Comparison of ENCODE assay signal across 17 cellular contexts in genomic region chr10:118028619-118029018, GRCh38. TPM values are rescaled to one million over a fixed set of nuclear protein-coding genes. Genes with fewer than 3 reads are reported as not detected.
DNase-seq lines count a peak whose midpoint lies in the region; ATAC-seq, FAIRE-seq and TF ChIP-seq lines count a peak whose summit lies in the region.
"Had no signal": no experiment of that assay in that cellular context is flagged by ENCODE, and none has a peak within 500 bp of the region (broad histone marks: within the 10 kb centered on the region; RNA-seq: fewer than 3 reads in every experiment).

No MANE protein-coding gene starts in this region.

- no peak overlapping the region for H3K4me3 Mint-ChIP-seq in activated CD8-positive, alpha-beta T cell treated with anti-CD3 and anti-CD28 coated beads for 36 hours
- H3K4me3 Mint-ChIP-seq: brain; CD8-positive, alpha-beta T cell; stimulated activated memory B cell treated with anti-CD40 and anti-IgM and Interleukin-4, amounts not matched to agents 10 μg/mL and 1 μg/mL and 100 μg/mL, for 72 hours had no signal

- H3K18ac ChIP-seq in mesenchymal stem cell (ENCODE audit: low read depth in 1 of 2, low read length in 2 of 2): no peak overlapping the region

- CTCF ChIA-PET in activated CD8-positive, alpha-beta T cell treated with anti-CD3 and anti-CD28 coated beads for 36 hours (lab: Charles Lee): interaction anchor here (0.7 to 1.1 kb wide), 2 partner anchors 212 to 421 kb away, joined by 3 read pairs; no protein-coding TSS in a partner anchor

- peaks cover 14% of the 10 kb centered on the region for H3K4me1 Mint-ChIP-seq in activated CD8-positive, alpha-beta T cell treated with anti-CD3 and anti-CD28 coated beads for 36 hours (ENCODE audit: low read depth)
- H3K4me1 Mint-ChIP-seq: stimulated activated memory B cell treated with anti-CD40 and anti-IgM and Interleukin-4, amounts not matched to agents 10 μg/mL and 1 μg/mL and 100 μg/mL, for 72 hours had no signal

- no peak for DNase-seq in frontal cortex (ENCODE audit: low spot score in 2 of 2)
- no peak for DNase-seq in NCI-H1417 (lab: John Stamatoyannopoulos, UW)
- DNase-seq in activated CD8-positive, alpha-beta T cell treated with anti-CD3 and anti-CD28 coated beads for 36 hours: no peak
- no peak for DNase-seq in mesenchymal stem cell
- DNase-seq: activated CD4-positive, CD25-positive, alpha-beta regulatory T cell; CD8-positive, alpha-beta T cell; hippocampal formation; MV-4-11; posterior cingulate gyrus had no signal

- H3K27me3 Mint-ChIP-seq in activated CD8-positive, alpha-beta T cell treated with anti-CD3 and anti-CD28 coated beads for 36 hours: no peaks in the 10 kb centered on the region
- H3K27me3 Mint-ChIP-seq: stimulated activated memory B cell treated with anti-CD40 and anti-IgM and Interleukin-4, amounts not matched to agents 10 μg/mL and 1 μg/mL and 100 μg/mL, for 72 hours had no signal

- no peak overlapping the region for H2AFZ ChIP-seq in mesenchymal stem cell (ENCODE audit: low read depth, low read length)

- H3K4me1 ChIP-seq in mesenchymal stem cell (ENCODE audit: control insufficient read depth, insufficient read depth, low read depth, low read length): no peaks in the 10 kb centered on the region
- H3K4me1 ChIP-seq: SJSA1 had no signal

- no peak overlapping the region for H3K27ac ChIP-seq in mesenchymal stem cell (ENCODE audit: low read length, poor library complexity, severe bottlenecking)
- H3K27ac ChIP-seq: SJSA1 had no signal

- no peak overlapping the region for H3K4ac ChIP-seq in mesenchymal stem cell (ENCODE audit: low read depth in 1 of 2, low read length in 2 of 2)

- peaks cover 6 to 16% of the 10 kb centered on the region in 2 experiments for H3K36me3 ChIP-seq in mesenchymal stem cell (ENCODE audit: control insufficient read depth in 1 of 2, insufficient read depth in 2 of 2, low read depth in 1 of 2, low read length in 2 of 2)
- H3K36me3 ChIP-seq: SJSA1 had no signal

- no peak for TF ChIP-seq CTCF in activated CD8-positive, alpha-beta T cell treated with anti-CD3 and anti-CD28 coated beads for 36 hours (IDR thresholded peaks at IDR 0.05)

- H3K79me1 ChIP-seq in mesenchymal stem cell (replicated peaks; ENCODE audit: low read length, poor library complexity, severe bottlenecking): peaks cover 8% of the 10 kb centered on the region

- H4K91ac ChIP-seq in mesenchymal stem cell (ENCODE audit: low read length): no peak overlapping the region

- no peak for FAIRE-seq in frontal cortex (lab: Jason Lieb, UNC)
- FAIRE-seq: endothelial cell of umbilical vein had no signal

- no peak overlapping the region for H3K4me2 ChIP-seq in mesenchymal stem cell (ENCODE audit: low read length, poor library complexity, severe bottlenecking)

- POLR2A ChIA-PET in activated CD8-positive, alpha-beta T cell treated with anti-CD3 and anti-CD28 coated beads for 36 hours (lab: Charles Lee): no interaction called here

- no peaks in the 10 kb centered on the region for H3K27me3 ChIP-seq in mesenchymal stem cell (ENCODE audit: control insufficient read depth in 1 of 2, insufficient read depth in 1 of 2, low read length in 2 of 2)
- H3K27me3 ChIP-seq: SJSA1 had no signal

- H3K14ac ChIP-seq in mesenchymal stem cell (ENCODE audit: low read length in 2 of 2): no peak overlapping the region

- H4K8ac ChIP-seq in mesenchymal stem cell (ENCODE audit: low read length): no peak overlapping the region

- no peak overlapping the region for H2BK15ac ChIP-seq in mesenchymal stem cell (ENCODE audit: low read depth, poor library complexity, severe bottlenecking)

- no peak overlapping the region for H3K27ac Mint-ChIP-seq in activated CD8-positive, alpha-beta T cell treated with anti-CD3 and anti-CD28 coated beads for 36 hours
- H3K27ac Mint-ChIP-seq: brain; CD8-positive, alpha-beta T cell; stimulated activated memory B cell treated with anti-CD40 and anti-IgM and Interleukin-4, amounts not matched to agents 10 μg/mL and 1 μg/mL and 100 μg/mL, for 72 hours had no signal

- intact Hi-C loops in activated CD8-positive, alpha-beta T cell treated with anti-CD3 and anti-CD28 coated beads for 36 hours (cut with micrococcal nuclease): no loop called here

- no peaks in the 10 kb centered on the region for H3K9me3 Mint-ChIP-seq in activated CD8-positive, alpha-beta T cell treated with anti-CD3 and anti-CD28 coated beads for 36 hours
- H3K9me3 Mint-ChIP-seq: brain; CD8-positive, alpha-beta T cell; stimulated activated memory B cell treated with anti-CD40 and anti-IgM and Interleukin-4, amounts not matched to agents 10 μg/mL and 1 μg/mL and 100 μg/mL, for 72 hours had no signal

- ATAC-seq in GM18907 (IDR thresholded peaks at IDR 0.05; ENCODE audit: unreplicated experiment) (peak; percentile 90), GM21526 (IDR thresholded peaks at IDR 0.05; ENCODE audit: low FRiP score, unreplicated experiment) (peak; percentile 98), HG03025 (IDR thresholded peaks at IDR 0.05; ENCODE audit: low FRiP score, unreplicated experiment) (peak; percentile 99), HG03575 (IDR thresholded peaks at IDR 0.05; ENCODE audit: extremely low read depth, insufficient number of reproducible peaks, low FRiP score, unreplicated experiment) (peak; percentile 97)
- no peak for ATAC-seq in activated CD8-positive, alpha-beta T cell treated with anti-CD3 and anti-CD28 coated beads for 36 hours
- ATAC-seq: CD8-positive, alpha-beta T cell; stimulated activated memory B cell treated with anti-CD40 and anti-IgM and Interleukin-4, amounts not matched to agents 10 μg/mL and 1 μg/mL and 100 μg/mL, for 72 hours had no signal

- H2BK12ac ChIP-seq in mesenchymal stem cell (ENCODE audit: low read length in 2 of 2): no peak overlapping the region

- no peak overlapping the region for H2BK120ac ChIP-seq in mesenchymal stem cell (ENCODE audit: low read depth, low read length)

- H3K4me3 ChIP-seq in mesenchymal stem cell (ENCODE audit: insufficient read depth in 1 of 2, low read depth in 1 of 2, low read length in 2 of 2): no peak overlapping the region
- H3K4me3 ChIP-seq: SJSA1 had no signal

- no peak overlapping the region for H2BK5ac ChIP-seq in mesenchymal stem cell (ENCODE audit: low read depth, low read length, poor library complexity, severe bottlenecking)

- no peak overlapping the region for H3K9ac ChIP-seq in mesenchymal stem cell (ENCODE audit: low read length)

- no peak overlapping the region for H2AK5ac ChIP-seq in mesenchymal stem cell (ENCODE audit: low read length, severe bottlenecking)

- H3K9me3 ChIP-seq in mesenchymal stem cell (ENCODE audit: control insufficient read depth, low read length): no peaks in the 10 kb centered on the region
- H3K9me3 ChIP-seq: SJSA1 had no signal

- H3K36me3 Mint-ChIP-seq in activated CD8-positive, alpha-beta T cell treated with anti-CD3 and anti-CD28 coated beads for 36 hours (ENCODE audit: low read depth): peaks cover 18% of the 10 kb centered on the region

- no peak overlapping the region for H3K23ac ChIP-seq in mesenchymal stem cell (ENCODE audit: low read length in 2 of 2)

RNA-seq across cellular contexts. Expression of gene RAB11FIP2, which starts 18.1 kb away (rescaled TPM):
- 46.9 TPM for total RNA-seq in frontal cortex
- 1 to 10 TPM; 6.6 to 9.7 TPM for total RNA-seq in activated CD8-positive, alpha-beta T cell treated with anti-CD3 and anti-CD28 coated beads for 36 hours
- polyA plus RNA-seq in mesenchymal stem cell (2013, experiment 1 of 2): 14.3 TPM
- polyA plus RNA-seq in mesenchymal stem cell (2013, experiment 2 of 2): 15.3 TPM
